8 cellular contexts compared by ENCODE assay signal in the genomic region with DNA sequence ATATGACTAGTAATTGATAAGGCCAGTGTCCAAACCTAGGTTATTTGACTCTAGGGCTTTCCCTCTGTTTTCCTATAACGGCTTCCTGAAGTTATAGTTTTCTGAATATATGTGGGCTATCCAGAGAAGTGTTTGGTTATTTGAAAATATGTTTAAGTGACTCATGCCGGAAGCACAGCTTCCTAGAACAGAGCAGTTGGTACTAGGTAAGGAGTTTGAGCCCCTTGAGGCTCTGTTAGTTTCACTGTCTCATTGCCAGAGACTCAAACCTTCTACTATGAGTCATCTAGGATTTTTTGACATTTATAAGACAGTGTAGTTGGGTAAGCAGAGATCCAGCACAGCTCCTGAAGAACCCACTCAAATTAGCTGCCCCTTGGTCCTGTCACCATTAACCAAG. TPM values are rescaled to one million over a fixed set of nuclear protein-coding genes. Genes with fewer than 3 reads are reported as not detected.
DNase-seq lines count a peak whose midpoint lies in the region; ATAC-seq, FAIRE-seq and TF ChIP-seq lines count a peak whose summit lies in the region.

No MANE protein-coding gene starts in this region.

- peak; percentile 67 for DNase-seq in EH (ENCODE audit: low read depth)
- peak; percentile 80 for DNase-seq in bronchial epithelial cell (ENCODE audit: low read depth)
- DNase-seq in NCI-H2171 treated with DMSO at 0.1 percent for 48 hours (lab: John Stamatoyannopoulos, UW), result no peak
- DNase-seq in HAP-1 (ENCODE audit: low spot score in 2 of 2), result no peak
- no peak for DNase-seq in COR-L47 (lab: John Stamatoyannopoulos, UW)
- DNase-seq in aorta, result no peak

- peak; percentile 97 for ATAC-seq in GM21381 (IDR thresholded peaks at IDR 0.05; ENCODE audit: unreplicated experiment)
- peak; percentile 99 for ATAC-seq in HG03558 (IDR thresholded peaks at IDR 0.05; ENCODE audit: extremely low read depth, unreplicated experiment)
- ATAC-seq in aorta (ENCODE audit: low FRiP score), result no peak

- H3K27me3 ChIP-seq in bronchial epithelial cell (ENCODE audit: control insufficient read depth, insufficient read depth, low read length) (no peaks in the 10 kb centered on the region), HAP-1 (ENCODE audit: low read depth) (no peaks in the 10 kb centered on the region), aorta (ENCODE audit: control insufficient read depth in 1 of 2, insufficient read depth in 2 of 2, low read length in 1 of 2) (no peaks in the 10 kb centered on the region)

- TF ChIP-seq CTCF in bronchial epithelial cell (IDR thresholded peaks at IDR 0.05; ENCODE audit: insufficient read depth, low read length, severe bottlenecking), result no peak

- H3K4me1 ChIP-seq in HAP-1, result no peaks in the 10 kb centered on the region
- H3K4me1 ChIP-seq in aorta (ENCODE audit: control insufficient read depth in 1 of 2, insufficient read depth in 2 of 2, low read length in 2 of 2), result no peaks in the 10 kb centered on the region

- in situ Hi-C loops in HAP-1 (cut with MboI; ENCODE audit: low sequenced_read_pairs), result no loop called here

- H3K36me3 ChIP-seq in bronchial epithelial cell (ENCODE audit: control insufficient read depth, insufficient read depth, low read length) (no peaks in the 10 kb centered on the region), HAP-1 (replicated peaks) (peaks cover 3% of the 10 kb centered on the region), aorta (ENCODE audit: control insufficient read depth in 1 of 2, insufficient read depth in 2 of 2, low read length in 1 of 2) (peaks cover 0 to 5% of the 10 kb centered on the region in 2 donors)

- 84 to 90% methylated on average over 2 of the region's 2 CpGs for WGBS in aorta, 2 donors

- no peak for FAIRE-seq in bronchial epithelial cell (lab: Jason Lieb, UNC)

- H3K9me3 ChIP-seq in HAP-1 (no peaks in the 10 kb centered on the region), aorta (ENCODE audit: control insufficient read depth, low read length) (no peaks in the 10 kb centered on the region)

- intact Hi-C loops in aorta (cut with DNase I), result no loop called here

- H3K4me3 ChIP-seq in bronchial epithelial cell (ENCODE audit: low read depth, low read length) (no peak overlapping the region), HAP-1 (no peak overlapping the region), aorta (ENCODE audit: low read length in 2 of 2) (no peak overlapping the region)

- H3K27ac ChIP-seq in aorta (ENCODE audit: low read depth in 1 of 2, low read length in 2 of 2), result no peak overlapping the region

RNA-seq across cellular contexts. Expression of a gene that starts 27.1 kb away (rescaled TPM):
- total RNA-seq in bronchial epithelial cell, result 9.5 and 15.5 TPM in 2 replicates
- total RNA-seq in aorta, result 10 to 100 TPM; 21.2 to 71.6 TPM
- 1 to 10 TPM; 4.0 to 5.3 TPM for polyA plus RNA-seq in aorta

RNA-seq across cellular contexts. Expression of a gene that starts 27.1 kb away (rescaled TPM):
- total RNA-seq in bronchial epithelial cell (27.9 and 37.4 TPM in 2 replicates), aorta (100 to 1,000 TPM; 101 to 136 TPM)
- 10 to 100 TPM; 48.5 to 81.9 TPM for polyA plus RNA-seq in aorta

Comparison
In these comparisons a context has a peak if more than half of its experiments do, and no peak if none do; other contexts are left out.
1. DNase-seq: peak in EH (single experiment) and bronchial epithelial cell (single experiment); none in NCI-H2171 treated with DMSO at 0.1 percent for 48 hours (single experiment), HAP-1 (0 of 2), COR-L47 (single experiment) and aorta (0 of 2).